Comparison of ENCODE assay signal across 28 cellular contexts in genomic region chr5:180345186-180345585, GRCh38.
"Had no signal": no experiment of that assay in that cellular context is flagged by ENCODE, and none has a peak within 500 bp of the region (broad histone marks: within the 10 kb centered on the region; RNA-seq: fewer than 3 reads in every experiment).

No MANE protein-coding gene starts in this region.

- ATAC-seq: activated CD8-positive, alpha-beta memory T cell treated with anti-CD3 and anti-CD28 coated beads, Interleukin-2, amount 10 ng/mL, durations not matched to agents 7 days and 5 days; activated T-cell treated with anti-CD3 and anti-CD28 coated beads, Interleukin-2, amount 50 U/mL, for 4 hours; Panc1; SK-N-SH treated with all-trans-retinoic acid at 6 μM for 48 hours had no signal

- DNase-seq: activated B cell treated with CpG ODN at 0.5 μM for 24 hours; activated CD4-positive, alpha-beta T cell treated with anti-CD3 and anti-CD28 coated beads for 1 hour; activated CD4-positive, alpha-beta T cell treated with anti-CD3 and anti-CD28 coated beads, Interleukin-2, amount 10 ng/mL, durations not matched to agents 24 days and 14 days; activated CD4-positive, alpha-beta T cell treated with anti-CD3 and anti-CD28 coated beads, Interleukin-2, amount 50 U/mL, for 48 hours; activated CD8-positive, alpha-beta memory T cell treated with anti-CD3 and anti-CD28 coated beads, Interleukin-2, amount 10 ng/mL, durations not matched to agents 7 days and 5 days; activated gamma-delta T cell treated with Interleukin-2 at 50 U/mL for 16 hours; activated naive CD4-positive, alpha-beta T cell treated with anti-CD3 and anti-CD28 coated beads, Interleukin-2, amount 10 ng/mL, durations not matched to agents 7 days and 5 days; activated naive CD8-positive, alpha-beta T cell treated with anti-CD3 and anti-CD28 coated beads for 36 hours; activated T-cell treated with anti-CD3 and anti-CD28 coated beads, Interleukin-2, amount 50 U/mL, for 4 hours; caudate nucleus; MG63; MV-4-11; NCI-H1092 treated with DMSO at 0.1 percent for 48 hours; NCI-H1436; NCI-H1694 treated with DMSO at 0.1 percent for 48 hours; NCI-H2029 treated with DMSO at 0.1 percent for 48 hours; NCI-H345; NCI-H510A; NCI-H526 treated with DMSO at 0.1 percent for 48 hours; NK-92 treated with Interleukin-12 subunit alpha and Interleukin-12 subunit beta, amount 100 ng/mL, for 24 hours; OCI-M1; RPMI8226; SHP77; T-helper 9 cell had no signal

- H3K27ac ChIP-seq: SJSA1 had no signal

- H3K9me3 ChIP-seq: MG63, SJSA1 had no signal

- H3K36me3 Mint-ChIP-seq: activated CD8-positive, alpha-beta memory T cell treated with anti-CD3 and anti-CD28 coated beads, Interleukin-2, amount 10 ng/mL, durations not matched to agents 7 days and 5 days; activated naive CD4-positive, alpha-beta T cell treated with anti-CD3 and anti-CD28 coated beads, Interleukin-2, amount 10 ng/mL, durations not matched to agents 7 days and 5 days; activated naive CD8-positive, alpha-beta T cell treated with anti-CD3 and anti-CD28 coated beads for 36 hours had no signal

- H3K4me3 Mint-ChIP-seq: activated B cell treated with CpG ODN at 0.5 μM for 24 hours; activated CD4-positive, alpha-beta T cell treated with anti-CD3 and anti-CD28 coated beads, Interleukin-2, amount 10 ng/mL, durations not matched to agents 24 days and 14 days; activated CD8-positive, alpha-beta memory T cell treated with anti-CD3 and anti-CD28 coated beads, Interleukin-2, amount 10 ng/mL, durations not matched to agents 7 days and 5 days; activated naive CD4-positive, alpha-beta T cell treated with anti-CD3 and anti-CD28 coated beads, Interleukin-2, amount 10 ng/mL, durations not matched to agents 7 days and 5 days; activated naive CD8-positive, alpha-beta T cell treated with anti-CD3 and anti-CD28 coated beads for 36 hours; activated T-cell treated with anti-CD3 and anti-CD28 coated beads, Interleukin-2, amount 50 U/mL, for 4 hours; T-helper 1 cell treated with Interleukin-12 subunit alpha and Interleukin-12 subunit beta and Interleukin-4 antibody, amounts not matched to agents 30 μg/mL and 1 μg/mL, for 36 hours had no signal

- H3K36me3 ChIP-seq: MG63 had no signal

- H3K4me1 Mint-ChIP-seq: activated B cell treated with CpG ODN at 0.5 μM for 24 hours; activated CD4-positive, alpha-beta T cell treated with anti-CD3 and anti-CD28 coated beads, Interleukin-2, amount 10 ng/mL, durations not matched to agents 24 days and 14 days; activated CD8-positive, alpha-beta memory T cell treated with anti-CD3 and anti-CD28 coated beads, Interleukin-2, amount 10 ng/mL, durations not matched to agents 7 days and 5 days; activated naive CD4-positive, alpha-beta T cell treated with anti-CD3 and anti-CD28 coated beads, Interleukin-2, amount 10 ng/mL, durations not matched to agents 7 days and 5 days; activated naive CD8-positive, alpha-beta T cell treated with anti-CD3 and anti-CD28 coated beads for 36 hours had no signal

- H3K27ac Mint-ChIP-seq: activated B cell treated with CpG ODN at 0.5 μM for 24 hours; activated CD4-positive, alpha-beta T cell treated with anti-CD3 and anti-CD28 coated beads, Interleukin-2, amount 10 ng/mL, durations not matched to agents 24 days and 14 days; activated CD8-positive, alpha-beta memory T cell treated with anti-CD3 and anti-CD28 coated beads, Interleukin-2, amount 10 ng/mL, durations not matched to agents 7 days and 5 days; activated naive CD4-positive, alpha-beta T cell treated with anti-CD3 and anti-CD28 coated beads, Interleukin-2, amount 10 ng/mL, durations not matched to agents 7 days and 5 days; activated naive CD8-positive, alpha-beta T cell treated with anti-CD3 and anti-CD28 coated beads for 36 hours; T-helper 1 cell treated with Interleukin-12 subunit alpha and Interleukin-12 subunit beta and Interleukin-4 antibody, amounts not matched to agents 30 μg/mL and 1 μg/mL, for 36 hours had no signal

- H3K27me3 ChIP-seq: MG63, SJSA1 had no signal

- H3K4me3 ChIP-seq: MG63, SJSA1 had no signal

- H3K9me3 Mint-ChIP-seq: activated B cell treated with CpG ODN at 0.5 μM for 24 hours; activated CD4-positive, alpha-beta T cell treated with anti-CD3 and anti-CD28 coated beads, Interleukin-2, amount 10 ng/mL, durations not matched to agents 24 days and 14 days; activated naive CD4-positive, alpha-beta T cell treated with anti-CD3 and anti-CD28 coated beads, Interleukin-2, amount 10 ng/mL, durations not matched to agents 7 days and 5 days; activated naive CD8-positive, alpha-beta T cell treated with anti-CD3 and anti-CD28 coated beads for 36 hours; activated T-cell treated with anti-CD3 and anti-CD28 coated beads, Interleukin-2, amount 50 U/mL, for 4 hours; T-helper 1 cell treated with Interleukin-12 subunit alpha and Interleukin-12 subunit beta and Interleukin-4 antibody, amounts not matched to agents 30 μg/mL and 1 μg/mL, for 36 hours had no signal
